Comparison of ENCODE assay signal across 14 cellular contexts in the genomic region with DNA sequence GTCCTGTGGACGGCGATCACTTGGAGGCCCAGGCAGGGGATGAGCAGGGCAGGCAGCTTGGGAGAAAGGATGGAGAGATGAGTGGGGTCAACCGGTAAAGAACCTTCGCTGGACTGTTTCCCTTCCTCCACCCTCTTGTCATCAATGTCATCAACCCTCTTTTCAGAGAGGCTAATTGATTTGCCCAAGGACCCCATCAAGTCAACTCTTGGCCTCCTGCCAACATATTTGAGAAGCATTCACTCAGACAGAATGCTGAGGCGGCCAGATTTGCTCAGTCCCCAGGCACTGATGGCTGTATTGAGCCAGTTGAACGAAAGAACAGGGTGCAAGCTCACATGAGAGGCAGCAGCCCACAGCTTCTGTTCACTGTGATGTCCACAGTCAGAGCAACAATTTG.
"Had no signal": no experiment of that assay in that cellular context is flagged by ENCODE, and none has a peak within 500 bp of the region (broad histone marks: within the 10 kb centered on the region; RNA-seq: fewer than 3 reads in every experiment).

No MANE protein-coding gene starts in this region.

- H3K9me3 Mint-ChIP-seq: activated CD4-positive, alpha-beta memory T cell treated with anti-CD3 and anti-CD28 coated beads, Interleukin-2, amount 10 ng/mL, durations not matched to agents 7 days and 5 days; activated CD4-positive, alpha-beta T cell treated with anti-CD3 and anti-CD28 coated beads, Interleukin-2, amount 10 ng/mL, durations not matched to agents 24 days and 14 days; activated naive CD4-positive, alpha-beta T cell treated with anti-CD3 and anti-CD28 coated beads, Interleukin-2, amount 10 ng/mL, durations not matched to agents 7 days and 5 days; nephron; stimulated activated memory B cell treated with anti-CD40 and anti-IgM and Interleukin-4, amounts not matched to agents 10 μg/mL and 1 μg/mL and 100 μg/mL, for 72 hours had no signal

- H3K4me1 Mint-ChIP-seq: activated CD4-positive, alpha-beta memory T cell treated with anti-CD3 and anti-CD28 coated beads, Interleukin-2, amount 10 ng/mL, durations not matched to agents 7 days and 5 days; activated CD4-positive, alpha-beta T cell treated with anti-CD3 and anti-CD28 coated beads, Interleukin-2, amount 10 ng/mL, durations not matched to agents 24 days and 14 days; activated naive CD4-positive, alpha-beta T cell treated with anti-CD3 and anti-CD28 coated beads, Interleukin-2, amount 10 ng/mL, durations not matched to agents 7 days and 5 days; stimulated activated memory B cell treated with anti-CD40 and anti-IgM and Interleukin-4, amounts not matched to agents 10 μg/mL and 1 μg/mL and 100 μg/mL, for 72 hours had no signal

- H3K27ac Mint-ChIP-seq: activated CD4-positive, alpha-beta memory T cell treated with anti-CD3 and anti-CD28 coated beads, Interleukin-2, amount 10 ng/mL, durations not matched to agents 7 days and 5 days; activated CD4-positive, alpha-beta T cell treated with anti-CD3 and anti-CD28 coated beads, Interleukin-2, amount 10 ng/mL, durations not matched to agents 24 days and 14 days; activated naive CD4-positive, alpha-beta T cell treated with anti-CD3 and anti-CD28 coated beads, Interleukin-2, amount 10 ng/mL, durations not matched to agents 7 days and 5 days; activated T-cell treated with anti-CD3 and anti-CD28 coated beads, Interleukin-2, amount 50 U/mL, for 72 hours; nephron; stimulated activated memory B cell treated with anti-CD40 and anti-IgM and Interleukin-4, amounts not matched to agents 10 μg/mL and 1 μg/mL and 100 μg/mL, for 72 hours had no signal

- H3K4me3 Mint-ChIP-seq: activated CD4-positive, alpha-beta memory T cell treated with anti-CD3 and anti-CD28 coated beads, Interleukin-2, amount 10 ng/mL, durations not matched to agents 7 days and 5 days; activated CD4-positive, alpha-beta T cell treated with anti-CD3 and anti-CD28 coated beads, Interleukin-2, amount 10 ng/mL, durations not matched to agents 24 days and 14 days; activated naive CD4-positive, alpha-beta T cell treated with anti-CD3 and anti-CD28 coated beads, Interleukin-2, amount 10 ng/mL, durations not matched to agents 7 days and 5 days; activated T-cell treated with anti-CD3 and anti-CD28 coated beads, Interleukin-2, amount 50 U/mL, for 72 hours; nephron; stimulated activated memory B cell treated with anti-CD40 and anti-IgM and Interleukin-4, amounts not matched to agents 10 μg/mL and 1 μg/mL and 100 μg/mL, for 72 hours had no signal

- H3K36me3 Mint-ChIP-seq: activated naive CD4-positive, alpha-beta T cell treated with anti-CD3 and anti-CD28 coated beads, Interleukin-2, amount 10 ng/mL, durations not matched to agents 7 days and 5 days; stimulated activated memory B cell treated with anti-CD40 and anti-IgM and Interleukin-4, amounts not matched to agents 10 μg/mL and 1 μg/mL and 100 μg/mL, for 72 hours had no signal

- DNase-seq: activated CD4-positive, alpha-beta memory T cell treated with anti-CD3 and anti-CD28 coated beads, Interleukin-2, amount 10 ng/mL, durations not matched to agents 7 days and 5 days; activated CD4-positive, alpha-beta T cell treated with anti-CD3 and anti-CD28 coated beads, Interleukin-2, amount 10 ng/mL, durations not matched to agents 24 days and 14 days; activated effector memory CD4-positive, alpha-beta T cell treated with Interleukin-2 at 50 U/mL for 16 hours; activated naive CD4-positive, alpha-beta T cell treated with anti-CD3 and anti-CD28 coated beads, Interleukin-2, amount 10 ng/mL, durations not matched to agents 7 days and 5 days; activated T-cell treated with anti-CD3 and anti-CD28 coated beads, Interleukin-2, amount 50 U/mL, for 72 hours; amygdala; heart left ventricle; left ventricle myocardium superior; nucleus accumbens; sigmoid colon; stimulated activated CD4-positive, alpha-beta T cell treated with anti-CD3 and anti-CD28 coated beads, Interleukin-15, amount 100 ng/mL, for 24 hours; stomach had no signal
